ENCODE assay signal across 16 cellular contexts in the genomic region with DNA sequence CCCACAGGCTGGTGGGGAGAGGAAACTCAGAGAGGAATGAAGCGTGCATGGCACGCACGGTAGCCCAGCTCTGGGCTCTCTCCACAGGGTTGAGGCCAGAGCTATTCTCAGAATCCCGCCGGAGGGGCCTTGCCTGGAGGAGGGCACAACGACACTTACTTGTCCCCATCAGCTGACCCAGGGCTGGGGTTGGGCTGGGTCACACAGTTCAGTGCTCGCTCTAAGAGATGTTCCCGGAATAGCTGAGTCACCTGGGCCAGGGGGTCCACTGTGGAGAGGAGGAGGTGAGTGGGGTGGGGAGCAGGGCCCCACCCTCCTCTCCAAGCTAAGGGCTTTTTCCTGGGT. TPM values are rescaled to one million over a fixed set of nuclear protein-coding genes. Genes with fewer than 3 reads are reported as not detected.
A peak's percentile ranks its signal among the peaks of the same experiment; 100 is the strongest.
DNase-seq lines count a peak whose midpoint lies in the region; ATAC-seq and TF ChIP-seq lines count a peak whose summit lies in the region.
"Had no signal": no experiment of that assay in that cellular context is flagged by ENCODE, and none has a peak within 500 bp of the region (broad histone marks: within the 10 kb centered on the region; RNA-seq: fewer than 3 reads in every experiment).

No MANE protein-coding gene starts in this region.

- H3K9ac ChIP-seq in adipocyte (ENCODE audit: low read length) (peak overlapping the region; percentile 54), subcutaneous abdominal adipose tissue (ENCODE audit: low read length in 5 of 5) (no peak overlapping the region)

- no peak for DNase-seq in activated CD8-positive, alpha-beta T cell treated with anti-CD3 and anti-CD28 coated beads for 36 hours
- no peak for DNase-seq in activated CD8-positive, alpha-beta T cell treated with anti-CD3 and anti-CD28 coated beads, Interleukin-2, amount 10 ng/mL, durations not matched to agents 7 days and 5 days
- DNase-seq in adipocyte (ENCODE audit: low read depth): no peak
- DNase-seq in heart right ventricle: peak; percentile 53 to 70
- DNase-seq in retina: no peak
- no peak for DNase-seq in BE2C
- DNase-seq in AML-193 (lab: John Stamatoyannopoulos, UW): no peak
- DNase-seq: activated CD4-positive, CD25-positive, alpha-beta regulatory T cell; body of pancreas; GOT3; hippocampal formation; Kasumi-1; kidney glomerular epithelial cell; T-helper 1 cell had no signal

- H3K27ac Mint-ChIP-seq in activated CD8-positive, alpha-beta T cell treated with anti-CD3 and anti-CD28 coated beads for 36 hours: peak overlapping the region; percentile 62
- H3K27ac Mint-ChIP-seq in activated CD8-positive, alpha-beta T cell treated with anti-CD3 and anti-CD28 coated beads, Interleukin-2, amount 10 ng/mL, durations not matched to agents 7 days and 5 days: no peak overlapping the region

- H3K4me1 ChIP-seq in adipocyte (ENCODE audit: control insufficient read depth, insufficient read depth, low read length) (peaks cover 34% of the 10 kb centered on the region), heart right ventricle (peaks cover 14 to 93% (median 55%) of the 10 kb centered on the region in 9 donors), subcutaneous abdominal adipose tissue (ENCODE audit: control insufficient read depth in 5 of 5, insufficient read depth in 5 of 5, low read length in 5 of 5) (peaks cover 3 to 86% (median 54%) of the 10 kb centered on the region in 5 donors), BE2C (peaks cover 32% of the 10 kb centered on the region)

- no peak for ATAC-seq in activated CD8-positive, alpha-beta T cell treated with anti-CD3 and anti-CD28 coated beads for 36 hours
- no peak for ATAC-seq in activated CD8-positive, alpha-beta T cell treated with anti-CD3 and anti-CD28 coated beads, Interleukin-2, amount 10 ng/mL, durations not matched to agents 7 days and 5 days
- ATAC-seq in heart right ventricle: peak; percentile 17 to 77 (median 71)
- ATAC-seq: body of pancreas had no signal

- intact Hi-C loops in activated CD8-positive, alpha-beta T cell treated with anti-CD3 and anti-CD28 coated beads for 36 hours (cut with micrococcal nuclease): loop anchor here (5.0 kb wide), 1 partner anchor 37 kb away; no protein-coding TSS in a partner anchor
- intact Hi-C loops in heart right ventricle (cut with DNase I): loop anchor here in 6 of 10 donors (2.0 to 10.0 kb wide), 4 partner anchors 42 to 220 kb away; partner anchors contain the start of genes ATPAF2 (in 5 of the 6) and GID4 (in 5 of the 6)

- POLR2A ChIA-PET in activated CD8-positive, alpha-beta T cell treated with anti-CD3 and anti-CD28 coated beads for 36 hours (lab: Charles Lee): interaction anchor here (1.0 to 1.8 kb wide), 7 partner anchors 10 to 46 kb away, joined by 3 to 7 read pairs (median 5); no protein-coding TSS in a partner anchor
- POLR2A ChIA-PET in activated CD8-positive, alpha-beta T cell treated with anti-CD3 and anti-CD28 coated beads, Interleukin-2, amount 10 ng/mL, durations not matched to agents 7 days and 5 days (lab: Charles Lee): interaction anchor here (1.1 to 1.3 kb wide), 2 partner anchors 39 kb away, joined by 3 to 4 read pairs; no protein-coding TSS in a partner anchor

- CTCF ChIA-PET in activated CD8-positive, alpha-beta T cell treated with anti-CD3 and anti-CD28 coated beads for 36 hours (lab: Charles Lee): interaction anchor here (1.1 to 8.2 kb wide), 3 partner anchors 9 to 47 kb away, joined by 3 to 104 read pairs (median 83); no protein-coding TSS in a partner anchor
- CTCF ChIA-PET in activated CD8-positive, alpha-beta T cell treated with anti-CD3 and anti-CD28 coated beads, Interleukin-2, amount 10 ng/mL, durations not matched to agents 7 days and 5 days (lab: Charles Lee): interaction anchor here (1.1 to 1.3 kb wide), 2 partner anchors 45 to 104 kb away, joined by 4 read pairs; no protein-coding TSS in a partner anchor

- H3K4me1 Mint-ChIP-seq in activated CD8-positive, alpha-beta T cell treated with anti-CD3 and anti-CD28 coated beads for 36 hours (ENCODE audit: low read depth): peaks cover 31% of the 10 kb centered on the region
- peaks cover 40% of the 10 kb centered on the region for H3K4me1 Mint-ChIP-seq in activated CD8-positive, alpha-beta T cell treated with anti-CD3 and anti-CD28 coated beads, Interleukin-2, amount 10 ng/mL, durations not matched to agents 7 days and 5 days (ENCODE audit: low read depth)

- 51 to 58% methylated on average over 8 of the region's 8 CpGs for WGBS in heart right ventricle, 2 donors

- H3K9me3 ChIP-seq in adipocyte (ENCODE audit: control insufficient read depth, low read length) (no peaks in the 10 kb centered on the region), heart right ventricle (no peaks in the 10 kb centered on the region), subcutaneous abdominal adipose tissue (ENCODE audit: control insufficient read depth in 5 of 5, low read length in 5 of 5) (no peaks in the 10 kb centered on the region), BE2C (no peaks in the 10 kb centered on the region)
- H3K9me3 ChIP-seq: body of pancreas had no signal

- H3K4me3 Mint-ChIP-seq in activated CD8-positive, alpha-beta T cell treated with anti-CD3 and anti-CD28 coated beads for 36 hours: no peak overlapping the region
- no peak overlapping the region for H3K4me3 Mint-ChIP-seq in activated CD8-positive, alpha-beta T cell treated with anti-CD3 and anti-CD28 coated beads, Interleukin-2, amount 10 ng/mL, durations not matched to agents 7 days and 5 days

- H3K27ac ChIP-seq in heart right ventricle: peak overlapping the region; percentile 22 to 89 (median 74)
- peak overlapping the region; percentile 23 for H3K27ac ChIP-seq in subcutaneous abdominal adipose tissue (ENCODE audit: low read depth, low read length)
- H3K27ac ChIP-seq: body of pancreas had no signal

- no peak overlapping the region for H3K4me3 ChIP-seq in adipocyte (ENCODE audit: low read length)
- H3K4me3 ChIP-seq in heart right ventricle: peak overlapping the region in 1 of 10 donors; percentile 9
- H3K4me3 ChIP-seq in subcutaneous abdominal adipose tissue (ENCODE audit: low read depth in 1 of 5, low read length in 5 of 5): no peak overlapping the region
- no peak overlapping the region for H3K4me3 ChIP-seq in BE2C (ENCODE audit: low read depth, low read length)
- H3K4me3 ChIP-seq: body of pancreas, skin epidermis had no signal

- no peaks in the 10 kb centered on the region for H3K27me3 Mint-ChIP-seq in activated CD8-positive, alpha-beta T cell treated with anti-CD3 and anti-CD28 coated beads for 36 hours
- H3K27me3 Mint-ChIP-seq in activated CD8-positive, alpha-beta T cell treated with anti-CD3 and anti-CD28 coated beads, Interleukin-2, amount 10 ng/mL, durations not matched to agents 7 days and 5 days (ENCODE audit: low read depth): no peaks in the 10 kb centered on the region

- H3K9me3 Mint-ChIP-seq in activated CD8-positive, alpha-beta T cell treated with anti-CD3 and anti-CD28 coated beads for 36 hours: no peaks in the 10 kb centered on the region
- no peaks in the 10 kb centered on the region for H3K9me3 Mint-ChIP-seq in activated CD8-positive, alpha-beta T cell treated with anti-CD3 and anti-CD28 coated beads, Interleukin-2, amount 10 ng/mL, durations not matched to agents 7 days and 5 days (ENCODE audit: insufficient read depth)

- peaks cover 82% of the 10 kb centered on the region for H3K36me3 ChIP-seq in adipocyte (ENCODE audit: control insufficient read depth, insufficient read depth, low read length, severe bottlenecking)
- peaks cover 0 to 92% (median 17%) of the 10 kb centered on the region in 9 donors for H3K36me3 ChIP-seq in heart right ventricle
- H3K36me3 ChIP-seq in subcutaneous abdominal adipose tissue (ENCODE audit: control insufficient read depth in 5 of 5, insufficient read depth in 5 of 5, low read length in 5 of 5): peaks cover 0 to 78% (median 73%) of the 10 kb centered on the region in 5 donors
- peaks cover 71% of the 10 kb centered on the region for H3K36me3 ChIP-seq in BE2C

- H3K27me3 ChIP-seq in adipocyte (replicated peaks; ENCODE audit: control insufficient read depth, insufficient read depth, low read length): no peaks in the 10 kb centered on the region
- no peaks in the 10 kb centered on the region for H3K27me3 ChIP-seq in heart right ventricle
- no peaks in the 10 kb centered on the region for H3K27me3 ChIP-seq in subcutaneous abdominal adipose tissue (ENCODE audit: control insufficient read depth in 5 of 5, insufficient read depth in 4 of 5, low read length in 5 of 5)
- H3K27me3 ChIP-seq in BE2C: no peaks in the 10 kb centered on the region
- H3K27me3 ChIP-seq: body of pancreas had no signal

- peaks cover 48% of the 10 kb centered on the region for H3K36me3 Mint-ChIP-seq in activated CD8-positive, alpha-beta T cell treated with anti-CD3 and anti-CD28 coated beads for 36 hours (ENCODE audit: low read depth)
- peaks cover 68% of the 10 kb centered on the region for H3K36me3 Mint-ChIP-seq in activated CD8-positive, alpha-beta T cell treated with anti-CD3 and anti-CD28 coated beads, Interleukin-2, amount 10 ng/mL, durations not matched to agents 7 days and 5 days (ENCODE audit: low read depth)

- no peak for TF ChIP-seq CTCF in activated CD8-positive, alpha-beta T cell treated with anti-CD3 and anti-CD28 coated beads for 36 hours (IDR thresholded peaks at IDR 0.05)
- TF ChIP-seq CTCF in heart right ventricle (IDR thresholded peaks at IDR 0.05) (no peak), BE2C (IDR thresholded peaks at IDR 0.05; ENCODE audit: low read depth, low read length) (no peak)

RNA-seq across cellular contexts. Expression of gene SREBF1, which starts 21.8 kb away (rescaled TPM):
- total RNA-seq in activated CD8-positive, alpha-beta T cell treated with anti-CD3 and anti-CD28 coated beads for 36 hours: 100 to 1,000 TPM; 103 to 116 TPM
- 100 to 1,000 TPM; 212 to 254 TPM for total RNA-seq in activated CD8-positive, alpha-beta T cell treated with anti-CD3 and anti-CD28 coated beads, Interleukin-2, amount 10 ng/mL, durations not matched to agents 7 days and 5 days
- total RNA-seq in heart right ventricle: 10 to 100 TPM in 8 of 10 donors, 1 to 10 TPM in 2; 9.0 to 44.1 (median 16.4) TPM
- 10 to 100 TPM; 49.0 to 61.2 TPM for polyA plus RNA-seq in heart right ventricle
- 73.2 TPM for polyA plus RNA-seq in BE2C (2012; ENCODE audit: insufficient read depth, insufficient read length, low read depth)

Comparison
In these comparisons a context has a peak if more than half of its experiments do, and no peak if none do; other contexts are left out.
1. ATAC-seq: peak in heart right ventricle (8 of 8); none in activated CD8-positive, alpha-beta T cell treated with anti-CD3 and anti-CD28 coated beads for 36 hours (single experiment) and activated CD8-positive, alpha-beta T cell treated with anti-CD3 and anti-CD28 coated beads, Interleukin-2, amount 10 ng/mL, durations not matched to agents 7 days and 5 days (single experiment).
2. DNase-seq: peak in heart right ventricle (2 of 2); none in activated CD8-positive, alpha-beta T cell treated with anti-CD3 and anti-CD28 coated beads for 36 hours (single experiment), activated CD8-positive, alpha-beta T cell treated with anti-CD3 and anti-CD28 coated beads, Interleukin-2, amount 10 ng/mL, durations not matched to agents 7 days and 5 days (single experiment), adipocyte (single experiment), retina (single experiment), BE2C (single experiment) and AML-193 (0 of 2).